Comparison of ENCODE assay signal across 1 cellular context in genomic region chr10:100391163-100392002, GRCh38.
TF ChIP-seq lines count a peak whose summit lies in the region.

No MANE protein-coding gene starts in this region.

TF ChIP-seq in A549, 52 proteins besides CTCF, POLR2A, EP300 and RAD21:
- TF ChIP-seq USF2 (IDR thresholded peaks at IDR 0.05), result no peak
- TF ChIP-seq KDM5A (IDR thresholded peaks at IDR 0.05), result no peak
- TF ChIP-seq POLR2AphosphoS2 (conservative IDR thresholded peaks at IDR 0.05; ENCODE audit: low read length), result no peak
- TF ChIP-seq MAFK (IDR thresholded peaks at IDR 0.05; ENCODE audit: partially characterized antibody), result peak; percentile 36
- no peak for TF ChIP-seq MYC (IDR thresholded peaks at IDR 0.05; ENCODE audit: borderline replicate concordance, low read length)
- TF ChIP-seq CBX2 (IDR thresholded peaks at IDR 0.05; ENCODE audit: borderline replicate concordance, low read depth), result no peak
- no peak for TF ChIP-seq HOXB5 (CRISPR knock-in tag; IDR thresholded peaks at IDR 0.05)
- TF ChIP-seq ZC3H11A (IDR thresholded peaks at IDR 0.05), result no peak
